Comparison of ENCODE assay signal across 21 cellular contexts in the genomic region with DNA sequence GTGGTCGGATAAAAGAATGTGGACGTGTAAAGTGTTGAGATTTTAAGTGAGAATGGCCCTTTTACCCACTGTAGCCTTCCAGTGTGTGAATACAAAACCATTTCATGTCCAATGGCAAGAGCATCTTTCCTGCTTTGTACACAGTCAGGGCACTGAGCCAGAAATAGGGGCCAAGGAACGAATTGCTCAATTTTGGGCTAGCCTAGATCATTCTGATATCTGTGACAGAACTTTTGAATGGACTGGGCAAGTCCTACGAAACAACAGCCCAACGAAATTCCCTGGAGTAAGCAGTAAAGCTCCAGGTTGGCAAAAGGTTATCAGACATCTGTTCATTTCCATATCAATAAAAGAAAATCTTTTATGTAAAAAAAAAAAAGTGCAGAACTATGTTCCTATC. TPM values are rescaled to one million over a fixed set of nuclear protein-coding genes. Genes with fewer than 3 reads are reported as not detected.
"Had no signal": no experiment of that assay in that cellular context is flagged by ENCODE, and none has a peak within 500 bp of the region (broad histone marks: within the 10 kb centered on the region; RNA-seq: fewer than 3 reads in every experiment).

No MANE protein-coding gene starts in this region.

- H3K36me3 ChIP-seq: breast epithelium, gastrocnemius medialis, heart left ventricle, ovary, tibial artery, vagina had no signal

- H3K4me3 ChIP-seq: breast epithelium, gastrocnemius medialis, heart left ventricle, ovary, SK-N-MC, tibial artery, vagina had no signal

- DNase-seq: activated CD4-positive, alpha-beta memory T cell treated with anti-CD3 and anti-CD28 coated beads for 36 hours; activated CD4-positive, alpha-beta T cell treated with anti-CD3 and anti-CD28 coated beads for 4 hours; activated naive CD4-positive, alpha-beta T cell; activated naive CD8-positive, alpha-beta T cell treated with anti-CD3 and anti-CD28 coated beads for 36 hours; anterior cingulate cortex; effector memory CD8-positive, alpha-beta T cell; gastrocnemius medialis; heart left ventricle; kidney glomerular epithelial cell; mesendoderm; naive thymus-derived CD8-positive, alpha-beta T cell; ovary; stimulated activated CD4-positive, alpha-beta T cell treated with anti-CD3 and anti-CD28 coated beads, Interleukin-12 subunit alpha, Interleukin-12 subunit beta, amount 100 ng/mL, for 4 hours; stimulated activated CD4-positive, alpha-beta T cell treated with anti-CD3 and anti-CD28 coated beads, Interleukin-1b, Interleukin-23, amount 100 ng/mL, for 48 hours; stimulated activated naive CD4-positive, alpha-beta T cell treated with Interleukin-2 at 50 U/mL for 16 hours had no signal

- H3K27me3 ChIP-seq: breast epithelium, ovary, vagina had no signal

- H3K27ac ChIP-seq: breast epithelium, gastrocnemius medialis, heart left ventricle, ovary, SK-N-MC, tibial artery, vagina had no signal

- ATAC-seq: activated T-helper 17 cell treated with anti-CD3 and anti-CD28 coated beads, Interleukin-2, amount 50 U/mL, for 72 hours; effector memory CD8-positive, alpha-beta T cell; gastrocnemius medialis; heart left ventricle; naive thymus-derived CD8-positive, alpha-beta T cell; WTC11 had no signal

- H3K4me1 ChIP-seq: breast epithelium had no signal

- H3K9me3 ChIP-seq: breast epithelium, gastrocnemius medialis, ovary, tibial artery, vagina had no signal

RNA-seq across cellular contexts. Expression of gene KIF26B, which starts 5.5 kb away (rescaled TPM):
- total RNA-seq: activated CD4-positive, alpha-beta memory T cell treated with anti-CD3 and anti-CD28 coated beads for 36 hours; activated T-helper 17 cell treated with anti-CD3 and anti-CD28 coated beads, Interleukin-2, amount 50 U/mL, for 72 hours had no signal
- polyA plus RNA-seq: naive thymus-derived CD8-positive, alpha-beta T cell had no signal
